8 cellular contexts compared by ENCODE assay signal in the genomic region with DNA sequence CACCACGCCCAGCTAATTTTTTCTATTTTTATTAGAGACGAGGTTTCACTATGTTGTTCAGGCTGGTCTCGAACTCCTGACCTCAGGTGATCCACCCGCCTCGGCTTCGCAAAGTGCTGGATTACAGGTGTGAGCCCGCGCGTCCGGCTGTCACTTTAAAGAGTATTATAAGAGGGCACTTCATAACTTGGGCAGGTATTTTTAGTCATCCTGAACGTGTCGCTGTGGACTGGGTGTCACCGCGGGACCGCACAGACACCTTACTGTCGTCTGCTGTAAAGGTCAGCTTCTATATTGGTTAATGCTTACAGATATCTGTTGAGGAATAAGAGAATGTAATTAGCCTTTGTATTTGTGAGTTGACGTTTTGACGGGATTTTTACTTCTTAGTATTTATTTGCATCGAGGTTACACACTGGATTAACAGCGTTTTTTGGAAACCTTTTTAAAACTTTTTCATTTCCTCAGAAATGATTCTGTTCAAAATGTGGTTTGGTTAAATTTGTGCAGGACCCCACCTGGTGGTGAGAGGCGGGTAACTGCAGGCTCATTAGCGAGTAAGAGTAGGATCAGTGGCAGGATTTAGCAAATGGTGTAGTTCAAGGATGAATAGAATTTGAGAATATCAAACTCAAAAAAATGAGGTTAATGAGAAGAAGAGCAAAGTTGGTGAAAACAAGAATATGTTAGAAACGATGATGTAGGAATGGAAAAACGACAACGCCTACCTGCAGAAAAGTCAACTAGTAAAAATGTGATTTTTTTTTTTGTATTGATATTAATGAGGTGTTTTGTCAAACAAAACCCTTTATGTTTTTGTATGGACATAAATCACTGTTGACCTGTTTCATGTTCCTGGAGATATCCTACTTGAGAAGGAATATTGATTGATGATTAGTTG. TPM values are rescaled to one million over a fixed set of nuclear protein-coding genes. Genes with fewer than 3 reads are reported as not detected.
DNase-seq lines count a peak whose midpoint lies in the region; ATAC-seq and TF ChIP-seq lines count a peak whose summit lies in the region.

No MANE protein-coding gene starts in this region.

- ATAC-seq in GM18867 (IDR thresholded peaks at IDR 0.05; ENCODE audit: unreplicated experiment) (peak; percentile 29), GM19455 (IDR thresholded peaks at IDR 0.05; ENCODE audit: unreplicated experiment) (no peak)

- H3K27me3 ChIP-seq in breast epithelium, result no peaks in the 10 kb centered on the region

- peak overlapping the region; percentile 11 to 81 (median 68) for H3K27ac Mint-ChIP-seq in immature natural killer cell

- H3K36me3 Mint-ChIP-seq in immature natural killer cell, result no peaks in the 10 kb centered on the region

- TF ChIP-seq CTCF in VCaP (conservative IDR thresholded peaks at IDR 0.05), result peak; percentile 96
- peak; percentile 86 to 91 (median 87) for TF ChIP-seq CTCF in breast epithelium (IDR thresholded peaks at IDR 0.05)

- no peak for TF ChIP-seq POLR2A in breast epithelium (IDR thresholded peaks at IDR 0.05)

- DNase-seq in Ammon's horn (ENCODE audit: low spot score) (peak; percentile 69), MV-4-11 (lab: John Stamatoyannopoulos, UW) (peak; percentile 56), breast epithelium (ENCODE audit: low spot score in 2 of 2) (peak; percentile 67 to 70), immature natural killer cell (peak; percentile 59 to 67 (median 63))
- DNase-seq in stimulated activated CD4-positive, alpha-beta T cell treated with anti-CD3 and anti-CD28 coated beads, Interleukin-15, amount 100 ng/mL, for 48 hours (ENCODE audit: low read depth in 2 of 2), result peak; percentile 39 to 55

- peaks cover 67 to 71% of the 10 kb centered on the region in 2 donors for H3K4me1 Mint-ChIP-seq in immature natural killer cell

- H3K27me3 Mint-ChIP-seq in immature natural killer cell (ENCODE audit: low read depth in 3 of 3), result peaks cover 15 to 51% (median 46%) of the 10 kb centered on the region in 3 donors

- H3K9me3 Mint-ChIP-seq in immature natural killer cell, result no peaks in the 10 kb centered on the region

- intact Hi-C loops in breast epithelium (cut with DNase I; ENCODE audit: low total_unique reads), result no loop called here

- H3K27ac ChIP-seq in VCaP (no peak overlapping the region), breast epithelium (peak overlapping the region in 1 of 2 donors; percentile 98)

- no peaks in the 10 kb centered on the region for H3K9me3 ChIP-seq in breast epithelium

- no peaks in the 10 kb centered on the region for H3K4me1 ChIP-seq in breast epithelium

- H3K4me3 Mint-ChIP-seq in immature natural killer cell, result peak overlapping the region; percentile 54 to 97 (median 89)

- no peaks in the 10 kb centered on the region for H3K36me3 ChIP-seq in breast epithelium

- peak overlapping the region in 2 of 3 donors; percentile 77 to 97 for H3K4me3 ChIP-seq in breast epithelium

RNA-seq across cellular contexts. Expression of gene DNAJB6, which starts 3.2 kb away (rescaled TPM):
- total RNA-seq in breast epithelium, result 100 to 1,000 TPM in 2 of 3 donors, 10 to 100 TPM in 1; 73.8 to 136 (median 101) TPM
- 100 to 1,000 TPM; 184 to 205 (median 185) TPM for polyA plus RNA-seq in immature natural killer cell
